In the genomic region with DNA sequence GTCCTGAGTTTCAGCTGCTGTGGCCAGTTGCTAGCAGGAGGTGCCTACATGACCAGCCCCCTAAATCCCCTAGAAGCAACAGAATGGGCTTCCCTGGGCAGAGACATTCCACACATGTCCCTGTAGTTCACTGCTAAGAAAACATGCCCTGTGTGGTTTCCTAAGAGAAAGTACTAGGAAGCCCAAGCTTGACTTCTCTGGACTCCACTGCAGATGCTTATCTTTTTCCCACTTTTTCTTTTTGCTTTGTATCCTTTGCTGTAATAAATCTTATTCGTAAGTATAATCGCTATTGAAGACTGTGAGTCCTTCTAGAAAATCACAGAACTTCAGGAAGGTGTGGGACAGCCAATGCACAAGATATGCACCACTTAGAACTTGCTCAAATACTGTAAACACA, we compare ENCODE assay signal across 29 cellular contexts. TPM values are rescaled to one million over a fixed set of nuclear protein-coding genes. Genes with fewer than 3 reads are reported as not detected.
"Had no signal": no experiment of that assay in that cellular context is flagged by ENCODE, and none has a peak within 500 bp of the region (broad histone marks: within the 10 kb centered on the region; RNA-seq: fewer than 3 reads in every experiment).

No MANE protein-coding gene starts in this region.

- H3K4me1 ChIP-seq: ascending aorta, colonic mucosa, heart right ventricle, right lobe of liver, uterus had no signal

- H3K4me3 ChIP-seq: ascending aorta, colonic mucosa, heart right ventricle, mucosa of descending colon, right lobe of liver, smooth muscle cell, uterus had no signal

- H3K27ac Mint-ChIP-seq: activated CD4-positive, alpha-beta T cell treated with anti-CD3 and anti-CD28 coated beads, Interleukin-2, amount 10 ng/mL, durations not matched to agents 7 days and 5 days; activated CD8-positive, alpha-beta memory T cell treated with anti-CD3 and anti-CD28 coated beads, Interleukin-2, amount 10 ng/mL, durations not matched to agents 7 days and 5 days; activated CD8-positive, alpha-beta T cell treated with anti-CD3 and anti-CD28 coated beads for 36 hours; activated naive CD4-positive, alpha-beta T cell treated with anti-CD3 and anti-CD28 coated beads, Interleukin-2, amount 50 U/mL, for 24 hours; activated T-helper 1 cell treated with anti-CD3 and anti-CD28 coated beads, Interleukin-12 subunit alpha, Interleukin-12 subunit beta, Interleukin-2, Interleukin-4 antibody, amounts not matched to agents 30 ng/mL and 10 ng/mL and 1 ng/mL, durations not matched to agents 14 hours and 24 hours and 36 hours; stimulated activated naive B cell treated with anti-CD40 and anti-IgM and Interleukin-4, amounts not matched to agents 10 μg/mL and 1 μg/mL and 100 μg/mL, for 72 hours had no signal

- H3K4me1 Mint-ChIP-seq: activated CD4-positive, alpha-beta T cell treated with anti-CD3 and anti-CD28 coated beads, Interleukin-2, amount 10 ng/mL, durations not matched to agents 7 days and 5 days; activated CD8-positive, alpha-beta memory T cell treated with anti-CD3 and anti-CD28 coated beads, Interleukin-2, amount 10 ng/mL, durations not matched to agents 7 days and 5 days; activated naive CD4-positive, alpha-beta T cell treated with anti-CD3 and anti-CD28 coated beads, Interleukin-2, amount 50 U/mL, for 24 hours; naive B cell; neural crest cell had no signal

- DNase-seq: activated CD4-positive, alpha-beta T cell treated with anti-CD3 and anti-CD28 coated beads, Interleukin-2, amount 10 ng/mL, durations not matched to agents 7 days and 5 days; activated CD4-positive, CD25-positive, alpha-beta regulatory T cell treated with anti-CD3 and anti-CD28 coated beads, Interleukin-2, amount 50 U/mL, for 72 hours; activated CD8-positive, alpha-beta memory T cell treated with anti-CD3 and anti-CD28 coated beads, Interleukin-2, amount 10 ng/mL, durations not matched to agents 7 days and 5 days; activated CD8-positive, alpha-beta T cell treated with anti-CD3 and anti-CD28 coated beads for 36 hours; activated gamma-delta T cell; colonic mucosa; heart right ventricle; islet precursor cell; left colon; mesendoderm; mucosa of descending colon; naive B cell; occipital lobe; right lobe of liver; stimulated activated CD4-positive, alpha-beta T cell treated with anti-CD3 and anti-CD28 coated beads, Interleukin-15, amount 100 ng/mL, for 24 hours; stimulated activated CD4-positive, alpha-beta T cell treated with anti-CD3 and anti-CD28 coated beads, Interleukin-2, amount 100 ng/mL, for 48 hours; stimulated activated CD8-positive, alpha-beta memory T cell treated with anti-CD3 and anti-CD28 coated beads, Interleukin-4, amount 100 ng/mL, for 48 hours; stimulated activated naive B cell treated with anti-CD40 and anti-IgM and Interleukin-4, amounts not matched to agents 10 μg/mL and 1 μg/mL and 100 μg/mL, for 72 hours; trophoblast cell; uterus; WERI-Rb-1 had no signal

- H3K27ac ChIP-seq: ascending aorta, colonic mucosa, heart right ventricle, right lobe of liver, uterus, WERI-Rb-1 had no signal

- H3K36me3 ChIP-seq: ascending aorta, colonic mucosa, right lobe of liver, uterus, WERI-Rb-1 had no signal

- H3K4me3 Mint-ChIP-seq: activated CD4-positive, alpha-beta T cell treated with anti-CD3 and anti-CD28 coated beads, Interleukin-2, amount 10 ng/mL, durations not matched to agents 7 days and 5 days; activated CD8-positive, alpha-beta memory T cell treated with anti-CD3 and anti-CD28 coated beads, Interleukin-2, amount 10 ng/mL, durations not matched to agents 7 days and 5 days; activated CD8-positive, alpha-beta T cell treated with anti-CD3 and anti-CD28 coated beads for 36 hours; activated naive CD4-positive, alpha-beta T cell treated with anti-CD3 and anti-CD28 coated beads, Interleukin-2, amount 50 U/mL, for 24 hours; activated T-helper 1 cell treated with anti-CD3 and anti-CD28 coated beads, Interleukin-12 subunit alpha, Interleukin-12 subunit beta, Interleukin-2, Interleukin-4 antibody, amounts not matched to agents 30 ng/mL and 10 ng/mL and 1 ng/mL, durations not matched to agents 14 hours and 24 hours and 36 hours; naive B cell; neural crest cell; stimulated activated naive B cell treated with anti-CD40 and anti-IgM and Interleukin-4, amounts not matched to agents 10 μg/mL and 1 μg/mL and 100 μg/mL, for 72 hours had no signal

- H3K9me3 Mint-ChIP-seq: activated CD4-positive, alpha-beta T cell treated with anti-CD3 and anti-CD28 coated beads, Interleukin-2, amount 10 ng/mL, durations not matched to agents 7 days and 5 days; activated CD8-positive, alpha-beta T cell treated with anti-CD3 and anti-CD28 coated beads for 36 hours; activated naive CD4-positive, alpha-beta T cell treated with anti-CD3 and anti-CD28 coated beads, Interleukin-2, amount 50 U/mL, for 24 hours; activated T-helper 1 cell treated with anti-CD3 and anti-CD28 coated beads, Interleukin-12 subunit alpha, Interleukin-12 subunit beta, Interleukin-2, Interleukin-4 antibody, amounts not matched to agents 30 ng/mL and 10 ng/mL and 1 ng/mL, durations not matched to agents 14 hours and 24 hours and 36 hours; stimulated activated naive B cell treated with anti-CD40 and anti-IgM and Interleukin-4, amounts not matched to agents 10 μg/mL and 1 μg/mL and 100 μg/mL, for 72 hours had no signal

- H3K9me3 ChIP-seq: ascending aorta, colonic mucosa, heart right ventricle, mucosa of descending colon, right lobe of liver, uterus had no signal

- H3K27me3 Mint-ChIP-seq: activated CD4-positive, alpha-beta T cell treated with anti-CD3 and anti-CD28 coated beads, Interleukin-2, amount 10 ng/mL, durations not matched to agents 7 days and 5 days; activated CD8-positive, alpha-beta memory T cell treated with anti-CD3 and anti-CD28 coated beads, Interleukin-2, amount 10 ng/mL, durations not matched to agents 7 days and 5 days; activated CD8-positive, alpha-beta T cell treated with anti-CD3 and anti-CD28 coated beads for 36 hours; activated naive CD4-positive, alpha-beta T cell treated with anti-CD3 and anti-CD28 coated beads, Interleukin-2, amount 50 U/mL, for 24 hours; naive B cell; stimulated activated naive B cell treated with anti-CD40 and anti-IgM and Interleukin-4, amounts not matched to agents 10 μg/mL and 1 μg/mL and 100 μg/mL, for 72 hours had no signal

- H3K27me3 ChIP-seq: ascending aorta, colonic mucosa, right lobe of liver, uterus had no signal

RNA-seq across cellular contexts. Expression of a gene that starts 40.7 kb away (rescaled TPM):
- total RNA-seq: activated CD4-positive, alpha-beta T cell treated with anti-CD3 and anti-CD28 coated beads, Interleukin-2, amount 10 ng/mL, durations not matched to agents 7 days and 5 days; activated CD8-positive, alpha-beta memory T cell treated with anti-CD3 and anti-CD28 coated beads, Interleukin-2, amount 10 ng/mL, durations not matched to agents 7 days and 5 days; activated T-helper 1 cell treated with anti-CD3 and anti-CD28 coated beads, Interleukin-12 subunit alpha, Interleukin-12 subunit beta, Interleukin-2, Interleukin-4 antibody, amounts not matched to agents 30 ng/mL and 10 ng/mL and 1 ng/mL, durations not matched to agents 14 hours and 24 hours and 36 hours; bronchial epithelial cell; fibroblast of villous mesenchyme; lower leg skin; smooth muscle cell had no signal
- polyA plus RNA-seq: smooth muscle cell had no signal
